24 cellular contexts compared by ENCODE assay signal in the genomic region with DNA sequence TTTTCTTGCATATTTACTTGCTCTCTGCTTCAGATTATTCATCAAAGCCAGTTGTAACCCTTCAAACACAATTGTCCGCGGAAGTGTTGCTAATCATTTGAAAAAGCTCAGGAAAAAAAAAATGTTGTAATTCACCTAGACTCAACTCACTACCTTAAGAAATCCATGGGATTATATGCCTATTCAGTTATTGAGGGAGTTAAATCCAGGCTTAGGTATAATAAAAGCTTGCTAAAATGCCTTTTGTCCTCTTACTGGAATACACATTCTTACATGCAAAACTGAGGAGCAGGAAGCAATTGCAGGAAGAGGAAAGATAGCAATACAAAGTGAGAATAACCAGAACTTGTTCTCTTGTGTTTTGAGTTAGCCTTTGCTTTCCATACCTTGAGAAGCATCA.
"Had no signal": no experiment of that assay in that cellular context is flagged by ENCODE, and none has a peak within 500 bp of the region (broad histone marks: within the 10 kb centered on the region; RNA-seq: fewer than 3 reads in every experiment).

No MANE protein-coding gene starts in this region.

- H3K9me3 Mint-ChIP-seq: immature natural killer cell; naive B cell; nephron; stimulated activated effector memory CD8-positive, alpha-beta T cell treated with anti-CD3 and anti-CD28 coated beads, Interleukin-12 subunit alpha, Interleukin-12 subunit beta, amount 100 ng/mL, for 72 hours had no signal

- H3K27ac ChIP-seq: colonic mucosa, gastrocnemius medialis, left ventricle myocardium inferior, lower lobe of right lung, parathyroid adenoma, prostate gland, right lobe of liver, suprapubic skin, thyroid gland, upper lobe of left lung, uterus had no signal

- H3K27me3 ChIP-seq: colonic mucosa, gastrocnemius medialis, right lobe of liver, suprapubic skin, thyroid gland, upper lobe of left lung, uterus had no signal

- H3K27ac Mint-ChIP-seq: immature natural killer cell; naive B cell; nephron; stimulated activated effector memory CD8-positive, alpha-beta T cell treated with anti-CD3 and anti-CD28 coated beads, Interleukin-12 subunit alpha, Interleukin-12 subunit beta, amount 100 ng/mL, for 72 hours had no signal

- H3K4me1 ChIP-seq: colonic mucosa, gastrocnemius medialis, left ventricle myocardium inferior, lower lobe of right lung, parathyroid adenoma, prostate gland, right lobe of liver, suprapubic skin, thyroid gland, upper lobe of left lung, uterus had no signal

- H3K4me3 ChIP-seq: colonic mucosa, gastrocnemius medialis, left ventricle myocardium inferior, lower lobe of right lung, prostate gland, right lobe of liver, suprapubic skin, thyroid gland, upper lobe of left lung, uterus had no signal

- H3K36me3 ChIP-seq: colonic mucosa, gastrocnemius medialis, left ventricle myocardium inferior, lower lobe of right lung, prostate gland, right lobe of liver, suprapubic skin, thyroid gland, upper lobe of left lung, uterus had no signal

- H3K4me3 Mint-ChIP-seq: immature natural killer cell; naive B cell; nephron; stimulated activated effector memory CD8-positive, alpha-beta T cell treated with anti-CD3 and anti-CD28 coated beads, Interleukin-12 subunit alpha, Interleukin-12 subunit beta, amount 100 ng/mL, for 72 hours had no signal

- H3K9ac ChIP-seq: parathyroid adenoma had no signal

- H3K36me3 Mint-ChIP-seq: immature natural killer cell; naive B cell; stimulated activated effector memory CD8-positive, alpha-beta T cell treated with anti-CD3 and anti-CD28 coated beads, Interleukin-12 subunit alpha, Interleukin-12 subunit beta, amount 100 ng/mL, for 72 hours had no signal

- DNase-seq: colonic mucosa; dermis blood vessel endothelial cell; erythroblast; gastrocnemius medialis; immature natural killer cell; kidney; left cardiac atrium; left ventricle myocardium inferior; lower lobe of right lung; mesenchymal stem cell; naive B cell; occipital lobe; right lobe of liver; stimulated activated CD4-positive, alpha-beta T cell treated with anti-CD3 and anti-CD28 coated beads, Interleukin-4, amount 100 ng/mL, for 1 hour; stimulated activated CD8-positive, alpha-beta memory T cell treated with anti-CD3 and anti-CD28 coated beads, Interleukin-4, amount 100 ng/mL, for 48 hours; stimulated activated naive CD8-positive, alpha-beta T cell treated with anti-CD3 and anti-CD28 coated beads, Interleukin-15, Interleukin-2, amounts not matched to agents 100 U/mL and 50 U/mL, for 24 hours; thyroid gland; upper lobe of left lung; uterus had no signal

- H2AFZ ChIP-seq: parathyroid adenoma had no signal

- H3K79me2 ChIP-seq: parathyroid adenoma had no signal

- H3K9me3 ChIP-seq: colonic mucosa, gastrocnemius medialis, left ventricle myocardium inferior, lower lobe of right lung, prostate gland, right lobe of liver, suprapubic skin, thyroid gland, upper lobe of left lung, uterus had no signal

- ATAC-seq: gastrocnemius medialis; left cardiac atrium; lower lobe of right lung; right lobe of liver; stimulated activated effector memory CD8-positive, alpha-beta T cell treated with anti-CD3 and anti-CD28 coated beads, Interleukin-12 subunit alpha, Interleukin-12 subunit beta, amount 100 ng/mL, for 72 hours; stimulated activated naive CD8-positive, alpha-beta T cell treated with anti-CD3 and anti-CD28 coated beads, Interleukin-15, Interleukin-2, amounts not matched to agents 100 U/mL and 50 U/mL, for 24 hours had no signal

- H3K4me1 Mint-ChIP-seq: immature natural killer cell; naive B cell; nephron; stimulated activated effector memory CD8-positive, alpha-beta T cell treated with anti-CD3 and anti-CD28 coated beads, Interleukin-12 subunit alpha, Interleukin-12 subunit beta, amount 100 ng/mL, for 72 hours had no signal
